ENCODE assay signal across 22 cellular contexts in the genomic region with DNA sequence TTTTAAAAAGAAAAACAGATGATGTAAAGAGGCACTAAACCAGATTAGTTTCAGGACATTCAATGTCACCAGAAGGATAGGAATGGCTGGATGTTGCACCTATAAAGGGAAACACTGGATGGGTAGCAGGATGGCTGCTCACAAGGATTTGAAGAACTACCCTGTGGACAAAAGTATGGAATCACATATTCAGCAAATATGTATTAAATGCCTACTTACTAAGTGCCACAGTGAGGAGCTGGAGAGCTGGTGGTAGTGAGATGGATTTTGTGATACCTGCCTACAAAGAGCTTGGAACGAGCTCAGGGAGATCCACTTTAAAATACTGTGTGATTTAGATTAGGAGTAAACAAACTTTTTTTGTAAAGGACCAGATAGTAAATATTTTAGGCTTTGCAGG.
DNase-seq lines count a peak whose midpoint lies in the region; ATAC-seq and TF ChIP-seq lines count a peak whose summit lies in the region.
"Had no signal": no experiment of that assay in that cellular context is flagged by ENCODE, and none has a peak within 500 bp of the region (broad histone marks: within the 10 kb centered on the region; RNA-seq: fewer than 3 reads in every experiment).

No MANE protein-coding gene starts in this region.

- TF ChIP-seq POLR2A in HCT116 (IDR thresholded peaks at IDR 0.05; ENCODE audit: borderline replicate concordance, extremely low read depth, insufficient read depth, insufficient read length) (no peak), suprapubic skin (IDR thresholded peaks at IDR 0.05) (no peak)

- no peak overlapping the region for H3K9ac ChIP-seq in HCT116 (ENCODE audit: low read length)

- no peaks in the 10 kb centered on the region for H3K79me2 ChIP-seq in HCT116 (ENCODE audit: insufficient read depth, low read length)

- CTCF ChIA-PET in HCT116 (lab: Charles Lee): interaction anchor here (0.9 to 1.4 kb wide), 2 partner anchors 11 to 34 kb away, joined by 3 to 5 read pairs; no protein-coding TSS in a partner anchor
- CTCF ChIA-PET in activated CD4-positive, alpha-beta T cell treated with anti-CD3 and anti-CD28 coated beads for 36 hours (lab: Charles Lee): no interaction called here

- TF ChIP-seq CTCF in AG10803 (conservative IDR thresholded peaks at IDR 0.05; ENCODE audit: low read length): peak; percentile 28; the same call in 1 of the 2 replicates
- no peak for TF ChIP-seq CTCF in HCT116 (IDR thresholded peaks at IDR 0.05 in 2 of 3, conservative IDR thresholded peaks at IDR 0.05 in 1 of 3; ENCODE audit: borderline replicate concordance in 1 of 3, insufficient read depth in 1 of 3, low read depth in 2 of 3, low read length in 2 of 3)
- no peak for TF ChIP-seq CTCF in psoas muscle (IDR thresholded peaks at IDR 0.05)
- no peak for TF ChIP-seq CTCF in suprapubic skin (IDR thresholded peaks at IDR 0.05)

- TF ChIP-seq EP300 in suprapubic skin (IDR thresholded peaks at IDR 0.05): no peak

- no peak overlapping the region for H3K4me3 ChIP-seq in AG10803 (ENCODE audit: low read length)
- H3K4me3 ChIP-seq in HCT116 (replicated peaks in 1 of 2; ENCODE audit: low read depth in 1 of 2, low read length in 2 of 2): no peak overlapping the region
- H3K4me3 ChIP-seq in psoas muscle: no peak overlapping the region
- no peak overlapping the region for H3K4me3 ChIP-seq in suprapubic skin
- H3K4me3 ChIP-seq: gastrocnemius medialis, HAP-1, SJCRH30, thyroid gland had no signal

- intact Hi-C loops in HCT116 (cut with micrococcal nuclease): loop anchor here (5.0 to 10.0 kb wide), 2 partner anchors 360 to 1372 kb away; no protein-coding TSS in a partner anchor
- intact Hi-C loops in psoas muscle (cut with DNase I): no loop called here
- intact Hi-C loops in activated CD4-positive, alpha-beta T cell treated with anti-CD3 and anti-CD28 coated beads for 36 hours (cut with DNase I, micrococcal nuclease): loop anchor here in 1 of 2 experiments (5.0 kb wide), 1 partner anchor 1227 kb away; no protein-coding TSS in a partner anchor

- H4K20me1 ChIP-seq in HCT116 (ENCODE audit: insufficient read depth): no peaks in the 10 kb centered on the region

- H3K4me1 Mint-ChIP-seq in activated CD4-positive, alpha-beta T cell treated with anti-CD3 and anti-CD28 coated beads for 36 hours: no peaks in the 10 kb centered on the region
- H3K4me1 Mint-ChIP-seq: activated naive CD4-positive, alpha-beta T cell treated with anti-CD3 and anti-CD28 coated beads, Interleukin-2, amount 50 U/mL, for 24 hours; CD4-positive, CD25-positive, alpha-beta regulatory T cell; naive B cell; T-helper 17 cell had no signal

- WGBS in psoas muscle, 3 donors: 81 to 97% (median 84%) methylated on average over 1 of the region's 1 CpG
- 63% methylated on average over 1 of the region's 1 CpG for WGBS in suprapubic skin

- H3K9me3 Mint-ChIP-seq in activated CD4-positive, alpha-beta T cell treated with anti-CD3 and anti-CD28 coated beads for 36 hours (ENCODE audit: low read depth): no peaks in the 10 kb centered on the region
- H3K9me3 Mint-ChIP-seq: activated naive CD4-positive, alpha-beta T cell treated with anti-CD3 and anti-CD28 coated beads, Interleukin-2, amount 50 U/mL, for 24 hours; naive B cell had no signal

- TF ChIP-seq RAD21 in HCT116 (IDR thresholded peaks at IDR 0.05; ENCODE audit: low read depth): no peak

- ATAC-seq in HCT116: peak; percentile 59; the same call in 1 of the 2 replicates
- ATAC-seq in psoas muscle: no peak
- no peak for ATAC-seq in activated CD4-positive, alpha-beta T cell treated with anti-CD3 and anti-CD28 coated beads for 36 hours
- no peak for ATAC-seq in HG03378 (IDR thresholded peaks at IDR 0.05; ENCODE audit: unreplicated experiment)
- ATAC-seq: gastrocnemius medialis; stimulated activated naive CD8-positive, alpha-beta T cell treated with anti-CD3 and anti-CD28 coated beads, Interleukin-15, Interleukin-2, amounts not matched to agents 100 U/mL and 50 U/mL, for 24 hours; T-helper 17 cell had no signal

- H3K4me1 ChIP-seq in HCT116 (ENCODE audit: control insufficient read depth in 1 of 2, insufficient read depth in 2 of 2, low read length in 2 of 2): no peaks in the 10 kb centered on the region
- H3K4me1 ChIP-seq in psoas muscle: no peaks in the 10 kb centered on the region
- H3K4me1 ChIP-seq in suprapubic skin: peaks cover 5% of the 10 kb centered on the region
- H3K4me1 ChIP-seq: gastrocnemius medialis, SJCRH30, thyroid gland had no signal

- H3K4me3 Mint-ChIP-seq in activated CD4-positive, alpha-beta T cell treated with anti-CD3 and anti-CD28 coated beads for 36 hours: no peak overlapping the region
- H3K4me3 Mint-ChIP-seq: activated naive CD4-positive, alpha-beta T cell treated with anti-CD3 and anti-CD28 coated beads, Interleukin-2, amount 50 U/mL, for 24 hours; CD4-positive, CD25-positive, alpha-beta regulatory T cell; naive B cell; T-helper 17 cell had no signal

- no peaks in the 10 kb centered on the region for H3K36me3 Mint-ChIP-seq in activated CD4-positive, alpha-beta T cell treated with anti-CD3 and anti-CD28 coated beads for 36 hours (ENCODE audit: low read depth)
- H3K36me3 Mint-ChIP-seq: activated naive CD4-positive, alpha-beta T cell treated with anti-CD3 and anti-CD28 coated beads, Interleukin-2, amount 50 U/mL, for 24 hours; CD4-positive, CD25-positive, alpha-beta regulatory T cell; naive B cell had no signal

- H3K9me3 ChIP-seq in HCT116 (ENCODE audit: control insufficient read depth in 1 of 2, insufficient read depth in 1 of 2, low read depth in 1 of 2, low read length in 2 of 2) (no peaks in the 10 kb centered on the region), psoas muscle (no peaks in the 10 kb centered on the region), suprapubic skin (no peaks in the 10 kb centered on the region)
- H3K9me3 ChIP-seq: gastrocnemius medialis, HAP-1, SJCRH30, thyroid gland had no signal

- H3K27ac ChIP-seq in HCT116 (ENCODE audit: low read depth, low read length) (no peak overlapping the region), psoas muscle (no peak overlapping the region), suprapubic skin (no peak overlapping the region)
- H3K27ac ChIP-seq: gastrocnemius medialis, SJCRH30, thyroid gland had no signal

- no peaks in the 10 kb centered on the region for H3K9me2 ChIP-seq in HCT116 (ENCODE audit: insufficient read depth)

- no peak overlapping the region for H3K27ac Mint-ChIP-seq in activated CD4-positive, alpha-beta T cell treated with anti-CD3 and anti-CD28 coated beads for 36 hours
- H3K27ac Mint-ChIP-seq: activated naive CD4-positive, alpha-beta T cell treated with anti-CD3 and anti-CD28 coated beads, Interleukin-2, amount 50 U/mL, for 24 hours; CD4-positive, CD25-positive, alpha-beta regulatory T cell; T-helper 17 cell had no signal

- RAD21 ChIA-PET in HCT116 (lab: Charles Lee; ENCODE audit: low non-redundant PET in 1 of 2, low total read pairs in 2 of 2, uncharacterized antibody in 2 of 2, unreplicated experiment in 2 of 2): no interaction called here

- H3K27me3 Mint-ChIP-seq in activated CD4-positive, alpha-beta T cell treated with anti-CD3 and anti-CD28 coated beads for 36 hours: no peaks in the 10 kb centered on the region
- H3K27me3 Mint-ChIP-seq: activated naive CD4-positive, alpha-beta T cell treated with anti-CD3 and anti-CD28 coated beads, Interleukin-2, amount 50 U/mL, for 24 hours; CD4-positive, CD25-positive, alpha-beta regulatory T cell; naive B cell; T-helper 17 cell had no signal

- POLR2A ChIA-PET in HCT116 (lab: Charles Lee): interaction anchor here (0.6 kb wide), 1 partner anchor 66 kb away, joined by 5 read pairs; no protein-coding TSS in a partner anchor
- POLR2A ChIA-PET in activated CD4-positive, alpha-beta T cell treated with anti-CD3 and anti-CD28 coated beads for 36 hours (lab: Charles Lee): no interaction called here

- H3K27me3 ChIP-seq in HCT116 (ENCODE audit: insufficient read depth, low read length) (no peaks in the 10 kb centered on the region), psoas muscle (ENCODE audit: insufficient read depth in 3 of 3, low read length in 2 of 3) (no peaks in the 10 kb centered on the region), suprapubic skin (no peaks in the 10 kb centered on the region)
- H3K27me3 ChIP-seq: gastrocnemius medialis, SJCRH30, thyroid gland had no signal

- DNase-seq in AG10803 (ENCODE audit: low read depth) (peak; percentile 4), HCT116 (ENCODE audit: low read depth, low spot score) (no peak), RKO (ENCODE audit: low spot score) (peak; percentile 21), fibroblast of peridontal ligament (ENCODE audit: extremely low read depth) (peak; percentile 46), psoas muscle (no peak), suprapubic skin (ENCODE audit: low spot score in 2 of 2) (no peak)
- no peak for DNase-seq in activated CD4-positive, alpha-beta T cell treated with anti-CD3 and anti-CD28 coated beads for 36 hours
- DNase-seq: aorta; CD4-positive, CD25-positive, alpha-beta regulatory T cell; DMS 273 treated with DMSO at 0.1 percent for 48 hours; gastrocnemius medialis; naive B cell; NCI-H2081 treated with DMSO at 0.1 percent for 48 hours; occipital lobe; stimulated activated CD4-positive, alpha-beta T cell treated with anti-CD3 and anti-CD28 coated beads, Interleukin-4, amount 100 ng/mL, for 24 hours; T-helper 17 cell had no signal

- no peak overlapping the region for H3K4me2 ChIP-seq in HCT116 (ENCODE audit: low read length)

- no peak overlapping the region for H2AFZ ChIP-seq in HCT116 (ENCODE audit: low read depth, low read length, poor library complexity, severe bottlenecking)

- BruUV-seq in HCT116 (replicated peaks; lab: Mats Ljungman, UMichigan): no TSS peak

- H3K36me3 ChIP-seq in HCT116 (ENCODE audit: control insufficient read depth in 1 of 2, insufficient read depth in 2 of 2, low read length in 2 of 2) (no peaks in the 10 kb centered on the region), psoas muscle (ENCODE audit: insufficient read depth in 1 of 2, low read depth in 1 of 2) (no peaks in the 10 kb centered on the region), suprapubic skin (no peaks in the 10 kb centered on the region)
- H3K36me3 ChIP-seq: gastrocnemius medialis, HAP-1, SJCRH30, thyroid gland had no signal

TF ChIP-seq in HCT116, 20 proteins besides CTCF, POLR2A, EP300 and RAD21 (continues in another document):
- TF ChIP-seq CEBPB (IDR thresholded peaks at IDR 0.05; ENCODE audit: low read depth) (no peak), TCF7L2 (IDR thresholded peaks at IDR 0.05; ENCODE audit: borderline replicate concordance, extremely low read depth, insufficient read depth, insufficient read length) (no peak), YY1 (IDR thresholded peaks at IDR 0.05; ENCODE audit: extremely low read depth, insufficient replicate concordance, low read depth, low read length) (no peak), SP1 (IDR thresholded peaks at IDR 0.05; ENCODE audit: low read depth) (no peak), ZNF274 (IDR thresholded peaks at IDR 0.05; ENCODE audit: low read depth, low read length) (no peak), JUND (IDR thresholded peaks at IDR 0.05) (no peak), SIN3A (IDR thresholded peaks at IDR 0.05; ENCODE audit: low read depth) (no peak), EGR1 (IDR thresholded peaks at IDR 0.05; ENCODE audit: low read depth) (no peak), ELF1 (IDR thresholded peaks at IDR 0.05; ENCODE audit: borderline replicate concordance, low read depth) (no peak), EZH2phosphoT487 (IDR thresholded peaks at IDR 0.05; ENCODE audit: borderline replicate concordance) (no peak)

Comparison
In these comparisons a context has a peak if more than half of its experiments do, and no peak if none do; other contexts are left out.
1. DNase-seq: peak in AG10803 (single experiment), RKO (single experiment) and fibroblast of peridontal ligament (single experiment); none in HCT116 (single experiment), psoas muscle (0 of 2), suprapubic skin (0 of 2) and activated CD4-positive, alpha-beta T cell treated with anti-CD3 and anti-CD28 coated beads for 36 hours (single experiment).